1 cellular context compared by ENCODE assay signal in genomic region chr2:226607379-226607778, GRCh38.
TF ChIP-seq lines count a peak whose summit lies in the region.

No MANE protein-coding gene starts in this region.

TF ChIP-seq in GM23338, 12 proteins besides CTCF, POLR2A, EP300 and RAD21 (continued from another document):
- TF ChIP-seq ETS1 (IDR thresholded peaks at IDR 0.05): no peak
- TF ChIP-seq REST (IDR thresholded peaks at IDR 0.05; ENCODE audit: unreplicated experiment): no peak
